Comparison of ENCODE assay signal across 17 cellular contexts in the genomic region with DNA sequence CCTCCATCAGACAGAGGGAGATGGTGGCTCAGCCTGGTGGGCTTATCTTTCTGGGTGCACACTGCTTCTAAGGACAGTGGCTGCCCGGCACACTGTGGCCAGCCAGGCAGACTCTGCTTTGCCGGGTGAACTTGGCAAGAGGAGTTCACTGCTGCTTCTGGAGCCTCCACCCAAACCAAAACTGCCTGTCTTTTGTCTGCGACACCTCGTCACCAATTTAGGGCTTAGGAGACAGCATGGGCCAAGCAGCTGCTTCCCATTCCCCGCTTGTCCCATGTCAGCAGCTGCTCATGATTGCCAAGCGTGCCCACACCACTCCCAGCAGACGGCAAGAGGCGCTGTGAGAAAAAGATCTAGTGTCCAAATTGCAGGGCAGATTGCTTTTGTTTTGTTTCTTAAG. TPM values are rescaled to one million over a fixed set of nuclear protein-coding genes. Genes with fewer than 3 reads are reported as not detected.
DNase-seq lines count a peak whose midpoint lies in the region; ATAC-seq, FAIRE-seq and TF ChIP-seq lines count a peak whose summit lies in the region.
"Had no signal": no experiment of that assay in that cellular context is flagged by ENCODE, and none has a peak within 500 bp of the region (broad histone marks: within the 10 kb centered on the region; RNA-seq: fewer than 3 reads in every experiment).

No MANE protein-coding gene starts in this region.

- intact Hi-C loops in left ventricle myocardium inferior (cut with micrococcal nuclease) (no loop called here), sigmoid colon (cut with DNase I) (no loop called here)

- no peak for FAIRE-seq in H1 (lab: Jason Lieb, UNC)
- FAIRE-seq: A204.1 had no signal

- no peaks in the 10 kb centered on the region for H4K20me1 ChIP-seq in H1 (replicated peaks in 1 of 2; ENCODE audit: control insufficient read depth in 1 of 2, insufficient read depth in 2 of 2, low read length in 2 of 2)

- no peak overlapping the region for H3K23ac ChIP-seq in H1 (ENCODE audit: insufficient read length)

- H3K23me2 ChIP-seq in H1 (ENCODE audit: low read depth, low read length), result no peaks in the 10 kb centered on the region

- H2BK15ac ChIP-seq in H1 (ENCODE audit: low read length), result no peak overlapping the region

- H3K4me1 ChIP-seq in H1 (replicated peaks in 1 of 4; ENCODE audit: control insufficient read depth in 3 of 4, insufficient read depth in 4 of 4, low read length in 3 of 4), result no peaks in the 10 kb centered on the region
- peaks cover 54% of the 10 kb centered on the region for H3K4me1 ChIP-seq in left ventricle myocardium inferior
- no peaks in the 10 kb centered on the region for H3K4me1 ChIP-seq in sigmoid colon

- peaks cover 3% of the 10 kb centered on the region for H3K36me3 Mint-ChIP-seq in osteocyte (ENCODE audit: unreplicated experiment)
- H3K36me3 Mint-ChIP-seq in T-cell, result peaks cover 4% of the 10 kb centered on the region
- H3K36me3 Mint-ChIP-seq: CD14-positive monocyte had no signal

- ATAC-seq in GM21786 (IDR thresholded peaks at IDR 0.05; ENCODE audit: unreplicated experiment) (no peak), T-cell (replicated peaks in 1 of 4) (no peak)

- H3K4me1 Mint-ChIP-seq in osteocyte (ENCODE audit: unreplicated experiment), result peaks cover 18% of the 10 kb centered on the region
- H3K4me1 Mint-ChIP-seq in T-cell, result peaks cover 4 to 13% (median 6%) of the 10 kb centered on the region in 3 donors

- TF ChIP-seq EP300 in H1 (IDR thresholded peaks at IDR 0.05; ENCODE audit: borderline replicate concordance in 1 of 2, low read depth in 2 of 2, low read length in 2 of 2), result no peak
- TF ChIP-seq EP300 in sigmoid colon (IDR thresholded peaks at IDR 0.05), result no peak

- H3K27me3 Mint-ChIP-seq in osteocyte (ENCODE audit: unreplicated experiment) (no peaks in the 10 kb centered on the region), T-cell (peaks cover 33 to 40% of the 10 kb centered on the region in 2 donors)

- TF ChIP-seq CTCF in AG10803 (conservative IDR thresholded peaks at IDR 0.05; ENCODE audit: low read length) (peak; percentile 20), H1 (IDR thresholded peaks at IDR 0.05; ENCODE audit: control extremely low read depth in 1 of 3, insufficient read depth in 1 of 3, low read depth in 1 of 3, low read length in 3 of 3) (no peak), left ventricle myocardium inferior (IDR thresholded peaks at IDR 0.05; ENCODE audit: borderline replicate concordance) (peak; percentile 35), osteocyte (IDR thresholded peaks at IDR 0.05) (no peak), sigmoid colon (IDR thresholded peaks at IDR 0.05) (no peak)

- H4K8ac ChIP-seq in H1 (ENCODE audit: extremely low read depth, insufficient read depth, low read length), result peak overlapping the region; percentile 74; the same call in 1 of the 2 replicates

- H3K4me3 ChIP-seq in AG10803 (ENCODE audit: low read length) (no peak overlapping the region), H1 (ENCODE audit: extremely low read depth in 1 of 4, insufficient read depth in 2 of 4, low read depth in 3 of 4, low read length in 4 of 4) (no peak overlapping the region), left ventricle myocardium inferior (no peak overlapping the region), sigmoid colon (no peak overlapping the region)
- H3K4me3 ChIP-seq: SJSA1 had no signal

- H3K27ac Mint-ChIP-seq in osteocyte (ENCODE audit: unreplicated experiment) (no peak overlapping the region), T-cell (no peak overlapping the region)
- H3K27ac Mint-ChIP-seq: activated naive CD4-positive, alpha-beta T cell treated with anti-CD3 and anti-CD28 coated beads, Interleukin-2, amount 10 ng/mL, durations not matched to agents 7 days and 5 days; CD14-positive monocyte had no signal

- DNase-seq in AG10803 (ENCODE audit: low read depth), result peak; percentile 84
- no peak for DNase-seq in H1 (ENCODE audit: low read depth in 1 of 2, low spot score in 2 of 2)
- DNase-seq in left ventricle myocardium inferior, result peak; percentile 83
- peak; percentile 68 for DNase-seq in osteocyte (ENCODE audit: extremely low spot score, unreplicated experiment)
- no peak for DNase-seq in SW 1271 (lab: John Stamatoyannopoulos, UW)
- no peak for DNase-seq in T-cell
- no peak for DNase-seq in sigmoid colon
- DNase-seq: activated naive CD4-positive, alpha-beta T cell treated with anti-CD3 and anti-CD28 coated beads, Interleukin-2, amount 10 ng/mL, durations not matched to agents 7 days and 5 days; cortex of kidney; head of caudate nucleus; NCI-H187 treated with DMSO at 0.1 percent for 48 hours; NCI-H446 treated with DMSO at 0.1 percent for 48 hours; stimulated activated CD4-positive, alpha-beta T cell treated with anti-CD3 and anti-CD28 coated beads, Interleukin-4, amount 100 ng/mL, for 4 hours had no signal

- H3K79me1 ChIP-seq in H1 (ENCODE audit: low read depth, low read length), result no peaks in the 10 kb centered on the region

- WGBS in H1 (ENCODE audit: extremely low coverage in 1 of 2, insufficient coverage in 1 of 2, insufficient read length in 1 of 2, insufficient replicate concordance in 2 of 2, low coverage in 1 of 2, low lambda C conversion rate in 2 of 2, missing lambda C conversion rate in 1 of 2), 2 experiments, result 89% methylated on average over 8 of the region's 8 CpGs; no CpG with 5 or more reads in 1 of the 2 experiments
- WGBS in sigmoid colon, 2 donors, result 87 to 92% methylated on average over 8 of the region's 8 CpGs

- H3K27me3 ChIP-seq in H1 (replicated peaks in 1 of 4; ENCODE audit: control insufficient read depth in 3 of 4, extremely low read depth in 1 of 4, insufficient read depth in 3 of 4, low read length in 3 of 4) (no peaks in the 10 kb centered on the region), left ventricle myocardium inferior (ENCODE audit: low read depth) (peaks cover 53% of the 10 kb centered on the region), sigmoid colon (no peaks in the 10 kb centered on the region)
- H3K27me3 ChIP-seq: SJSA1 had no signal

- H4K5ac ChIP-seq in H1 (ENCODE audit: insufficient read length, low read depth, low read length), result no peak overlapping the region

- H3K14ac ChIP-seq in H1 (ENCODE audit: insufficient read length), result no peak overlapping the region

- no peak overlapping the region for H2BK12ac ChIP-seq in H1 (ENCODE audit: low read depth, low read length)

- no peaks in the 10 kb centered on the region for H3K36me3 ChIP-seq in H1 (ENCODE audit: control insufficient read depth in 2 of 4, insufficient read depth in 4 of 4, low read length in 3 of 4)
- no peaks in the 10 kb centered on the region for H3K36me3 ChIP-seq in left ventricle myocardium inferior
- H3K36me3 ChIP-seq in sigmoid colon, result no peaks in the 10 kb centered on the region
- H3K36me3 ChIP-seq: SJSA1 had no signal

- TF ChIP-seq POLR2A in H1 (IDR thresholded peaks at IDR 0.05; ENCODE audit: control extremely low read depth in 1 of 2, low read depth in 2 of 2, low read length in 2 of 2) (no peak), sigmoid colon (IDR thresholded peaks at IDR 0.05) (no peak)

- no peak for TF ChIP-seq RAD21 in H1 (IDR thresholded peaks at IDR 0.05 in 1 of 2, conservative IDR thresholded peaks at IDR 0.05 in 1 of 2; ENCODE audit: low read depth in 2 of 2, low read length in 2 of 2)

- H3K9me3 ChIP-seq in H1 (ENCODE audit: insufficient read depth in 2 of 2, low read depth in 1 of 2, low read length in 1 of 2) (peaks cover 4 to 6% of the 10 kb centered on the region in 2 experiments; a peak in 1 of 4 replicates), left ventricle myocardium inferior (replicated peaks) (peaks cover 12% of the 10 kb centered on the region), sigmoid colon (peaks cover 0 to 6% (median 0%) of the 10 kb centered on the region in 4 donors)
- H3K9me3 ChIP-seq: SJSA1 had no signal

- H3K56ac ChIP-seq in H1 (replicated peaks; ENCODE audit: insufficient read length, low read depth, low read length), result no peak overlapping the region

- POLR2A ChIA-PET in H1 (lab: Charles Lee; ENCODE audit: partially characterized antibody), result no interaction called here
- POLR2A ChIA-PET in T-cell (lab: Charles Lee), result no interaction called here

- no peaks in the 10 kb centered on the region for H3K79me2 ChIP-seq in H1 (ENCODE audit: control insufficient read depth in 1 of 2, insufficient read depth in 2 of 2, low read length in 2 of 2)

- no peak overlapping the region for H3K4me3 Mint-ChIP-seq in osteocyte (ENCODE audit: unreplicated experiment)
- H3K4me3 Mint-ChIP-seq in T-cell, result no peak overlapping the region
- H3K4me3 Mint-ChIP-seq: activated naive CD4-positive, alpha-beta T cell treated with anti-CD3 and anti-CD28 coated beads, Interleukin-2, amount 10 ng/mL, durations not matched to agents 7 days and 5 days; CD14-positive monocyte had no signal

- no peak overlapping the region for H3K4me2 ChIP-seq in H1 (ENCODE audit: insufficient read depth in 1 of 2, low read depth in 2 of 2, low read length in 2 of 2)

- H2BK20ac ChIP-seq in H1 (ENCODE audit: low read length), result no peak overlapping the region

- H3K9me3 Mint-ChIP-seq in osteocyte (ENCODE audit: unreplicated experiment) (peaks cover 11% of the 10 kb centered on the region), T-cell (peaks cover 3 to 10% (median 6%) of the 10 kb centered on the region in 3 donors)

- no peak overlapping the region for H2BK120ac ChIP-seq in H1 (replicated peaks; ENCODE audit: low read depth, low read length)

- CTCF ChIA-PET in H1 (lab: Charles Lee; ENCODE audit: partially characterized antibody) (interaction anchor here (0.6 to 2.3 kb wide), 7 partner anchors 13 to 298 kb away, joined by 3 to 8 read pairs (median 5); no protein-coding TSS in a partner anchor), T-cell (lab: Charles Lee) (interaction anchor here in 1 of 2 donors (0.9 kb wide), 1 partner anchor 25 kb away, joined by 3 read pairs; no protein-coding TSS in a partner anchor)

- H2AK5ac ChIP-seq in H1 (ENCODE audit: low read depth, low read length), result no peak overlapping the region

- no peak overlapping the region for H3K9ac ChIP-seq in H1 (replicated peaks in 1 of 4; ENCODE audit: extremely low read depth in 1 of 4, low read depth in 3 of 4, low read length in 3 of 4)

- no peak overlapping the region for H3K27ac ChIP-seq in H1 (ENCODE audit: low read depth, low read length)
- peak overlapping the region; percentile 74 for H3K27ac ChIP-seq in left ventricle myocardium inferior (replicated peaks)
- peak overlapping the region in 1 of 4 donors; percentile 59 for H3K27ac ChIP-seq in sigmoid colon
- H3K27ac ChIP-seq: SJSA1 had no signal

- H2AFZ ChIP-seq in H1 (ENCODE audit: low read length), result no peak overlapping the region

- no peak overlapping the region for H4K91ac ChIP-seq in H1 (replicated peaks; ENCODE audit: insufficient read length, low read length)

- no peak overlapping the region for H3K4ac ChIP-seq in H1 (replicated peaks; ENCODE audit: insufficient read length, low read depth, low read length)

- H3K18ac ChIP-seq in H1 (ENCODE audit: extremely low read depth, low read length), result no peak overlapping the region

- no peak overlapping the region for H2BK5ac ChIP-seq in H1 (ENCODE audit: low read depth, low read length)

RNA-seq across cellular contexts. Expression of gene LSM3, which starts 57.3 kb away (rescaled TPM):
- total RNA-seq in H1 (2021; fragmentation: NEBNext Ultra II Directional; extraction: Animal tissue kit (Norgen Biotek cat#: 25700)), result 24.8 and 25.4 TPM in 2 replicates
- polyA plus RNA-seq in H1 (2011; rRNA removed) (3.4 and 7.1 TPM in 2 replicates), sigmoid colon (10 to 100 TPM; 15.0 to 20.4 (median 19.2) TPM)
- polyA plus RNA-seq in H1 (2011; cell fraction: cytosol; rRNA removed), result 15.4 TPM
- 1.3 TPM for polyA plus RNA-seq in H1 (2011; cell fraction: nucleus; rRNA removed)
- polyA plus RNA-seq in H1 (2012, experiment 1 of 2), result 16.4 to 38.9 TPM (median 17.3 TPM) in 4 replicates
- 21.4 TPM for polyA plus RNA-seq in H1 (2012, experiment 2 of 2)
- polyA plus RNA-seq in H1 (2013, experiment 1 of 2), result 35.7 TPM
- 36.0 TPM for polyA plus RNA-seq in H1 (2013, experiment 2 of 2)
- 1.9 and 2.8 TPM in 2 replicates for polyA minus RNA-seq in H1 (2011; rRNA and poly(A)+ RNA removed)
- polyA minus RNA-seq in H1 (2011; cell fraction: cytosol; rRNA and poly(A)+ RNA removed), result 2.4 TPM
- polyA minus RNA-seq in H1 (2011; cell fraction: nucleus; rRNA and poly(A)+ RNA removed), result 7.5 TPM
- total RNA-seq in left ventricle myocardium inferior (16.8 TPM), osteocyte (9.9 and 10.0 TPM in 2 replicates), T-cell (1 to 10 TPM; 6.7 to 8.4 (median 7.3) TPM), sigmoid colon (10 to 100 TPM in 3 of 4 donors, 1 to 10 TPM in 1; 8.0 to 17.1 (median 14.9) TPM)

RNA-seq across cellular contexts. Expression of gene XPC, which starts 57.5 kb away (rescaled TPM):
- total RNA-seq in H1 (2021; fragmentation: NEBNext Ultra II Directional; extraction: Animal tissue kit (Norgen Biotek cat#: 25700)), result 27.3 and 27.7 TPM in 2 replicates
- 8.8 and 13.0 TPM in 2 replicates for polyA plus RNA-seq in H1 (2011; rRNA removed)
- 14.6 TPM for polyA plus RNA-seq in H1 (2011; cell fraction: cytosol; rRNA removed)
- 25.3 TPM for polyA plus RNA-seq in H1 (2011; cell fraction: nucleus; rRNA removed)
- polyA plus RNA-seq in H1 (2012, experiment 1 of 2), result 25.3 to 31.0 TPM (median 28.3 TPM) in 4 replicates
- polyA plus RNA-seq in H1 (2012, experiment 2 of 2), result 5.1 TPM
- polyA plus RNA-seq in H1 (2013, experiment 1 of 2), result 20.2 TPM
- 20.5 TPM for polyA plus RNA-seq in H1 (2013, experiment 2 of 2)
- polyA minus RNA-seq in H1 (2011; rRNA and poly(A)+ RNA removed), result 19.7 and 22.0 TPM in 2 replicates
- polyA minus RNA-seq in H1 (2011; cell fraction: cytosol; rRNA and poly(A)+ RNA removed), result 15.0 TPM
- 30.3 TPM for polyA minus RNA-seq in H1 (2011; cell fraction: nucleus; rRNA and poly(A)+ RNA removed)
- total RNA-seq in left ventricle myocardium inferior, result 10.4 TPM
- total RNA-seq in osteocyte, result 39.4 and 41.5 TPM in 2 replicates
- total RNA-seq in T-cell, result 10 to 100 TPM; 67.8 to 90.7 (median 76.9) TPM
- total RNA-seq in sigmoid colon, result 10 to 100 TPM; 30.3 to 37.5 (median 32.6) TPM
- 10 to 100 TPM in 1 of 3 donors, 1 to 10 TPM in 2; 8.1 to 20.0 (median 9.0) TPM for polyA plus RNA-seq in sigmoid colon

Comparison
In these comparisons a context has a peak if more than half of its experiments do, and no peak if none do; other contexts are left out.
1. DNase-seq: peak in AG10803 (single experiment), left ventricle myocardium inferior (single experiment) and osteocyte (single experiment); none in H1 (0 of 2), SW 1271 (0 of 2), T-cell (0 of 34) and sigmoid colon (single experiment).
2. CTCF ChIP-seq: peak in AG10803 (single experiment) and left ventricle myocardium inferior (single experiment); none in H1 (0 of 3), osteocyte (single experiment) and sigmoid colon (0 of 4).